Comparison of ENCODE assay signal across 8 cellular contexts in genomic region chr18:46073474-46074331, GRCh38. TPM values are rescaled to one million over a fixed set of nuclear protein-coding genes. Genes with fewer than 3 reads are reported as not detected.
DNase-seq lines count a peak whose midpoint lies in the region; ATAC-seq, FAIRE-seq and TF ChIP-seq lines count a peak whose summit lies in the region.

No MANE protein-coding gene starts in this region.

- peaks cover 4 to 22% of the 10 kb centered on the region in 2 donors for H3K36me3 Mint-ChIP-seq in stimulated activated naive B cell treated with anti-CD40 and anti-IgM and Interleukin-4, amounts not matched to agents 10 μg/mL and 1 μg/mL and 100 μg/mL, for 72 hours

- no peak overlapping the region for H3K27ac Mint-ChIP-seq in stimulated activated naive B cell treated with anti-CD40 and anti-IgM and Interleukin-4, amounts not matched to agents 10 μg/mL and 1 μg/mL and 100 μg/mL, for 72 hours

- H3K27me3 ChIP-seq in left lung: no peaks in the 10 kb centered on the region

- H3K27ac ChIP-seq in left lung: peak overlapping the region in 1 of 2 donors; percentile 13

- peaks cover 24 to 38% of the 10 kb centered on the region in 2 donors for H3K4me1 Mint-ChIP-seq in stimulated activated naive B cell treated with anti-CD40 and anti-IgM and Interleukin-4, amounts not matched to agents 10 μg/mL and 1 μg/mL and 100 μg/mL, for 72 hours

- H3K36me3 ChIP-seq in left lung: peaks cover 0 to 16% of the 10 kb centered on the region in 2 donors

- no peaks in the 10 kb centered on the region for H3K9me3 ChIP-seq in left lung

- FAIRE-seq in TTC549 (lab: Jason Lieb, UNC): peak; percentile 93

- peak; percentile 34 for ATAC-seq in GM18502 (IDR thresholded peaks at IDR 0.05; ENCODE audit: poor library complexity, unreplicated experiment)
- peak; percentile 61 for ATAC-seq in left lung
- ATAC-seq in stimulated activated naive B cell treated with anti-CD40 and anti-IgM and Interleukin-4, amounts not matched to agents 10 μg/mL and 1 μg/mL and 100 μg/mL, for 72 hours (replicated peaks): peak; percentile 48 to 54
- ATAC-seq in HG03039 (IDR thresholded peaks at IDR 0.05; ENCODE audit: unreplicated experiment): no peak

- intact Hi-C loops in left lung (cut with DNase I): loop anchor here (10.0 kb wide), 2 partner anchors 119 to 409 kb away; no protein-coding TSS in a partner anchor

- peaks cover 10 to 45% of the 10 kb centered on the region in 2 donors for H3K4me1 ChIP-seq in left lung

- H3K4me3 Mint-ChIP-seq in stimulated activated naive B cell treated with anti-CD40 and anti-IgM and Interleukin-4, amounts not matched to agents 10 μg/mL and 1 μg/mL and 100 μg/mL, for 72 hours: no peak overlapping the region

- TF ChIP-seq CTCF in choroid plexus epithelial cell (conservative IDR thresholded peaks at IDR 0.05; ENCODE audit: low read depth, low read length): peak; percentile 70
- peak; percentile 44 to 70 for TF ChIP-seq CTCF in left lung (IDR thresholded peaks at IDR 0.05)

- H3K9me3 Mint-ChIP-seq in stimulated activated naive B cell treated with anti-CD40 and anti-IgM and Interleukin-4, amounts not matched to agents 10 μg/mL and 1 μg/mL and 100 μg/mL, for 72 hours: no peaks in the 10 kb centered on the region

- H3K27me3 Mint-ChIP-seq in stimulated activated naive B cell treated with anti-CD40 and anti-IgM and Interleukin-4, amounts not matched to agents 10 μg/mL and 1 μg/mL and 100 μg/mL, for 72 hours: peaks cover 19% of the 10 kb centered on the region in 2 donors

- DNase-seq in AG20443 (ENCODE audit: low spot score) (peak; percentile 60), NCI-H2029 treated with DMSO at 0.1 percent for 48 hours (lab: John Stamatoyannopoulos, UW) (peak; percentile 56), choroid plexus epithelial cell (ENCODE audit: low read depth) (peak; percentile 85), left lung (no peak)
- peak; percentile 51 for DNase-seq in stimulated activated naive B cell treated with anti-CD40 and anti-IgM and Interleukin-4, amounts not matched to agents 10 μg/mL and 1 μg/mL and 100 μg/mL, for 72 hours

- H3K4me3 ChIP-seq in choroid plexus epithelial cell (ENCODE audit: low read depth, low read length) (no peak overlapping the region), left lung (no peak overlapping the region)

RNA-seq across cellular contexts. Expression of gene PSTPIP2, which starts 1.6 kb away (rescaled TPM):
- total RNA-seq in left lung: 10 to 100 TPM; 14.2 to 21.8 TPM

RNA-seq across cellular contexts. Expression of gene ATP5F1A, which starts 24.4 kb away (rescaled TPM):
- 100 to 1,000 TPM; 310 to 340 TPM for total RNA-seq in left lung

RNA-seq across cellular contexts. Expression of gene HAUS1, which starts 30.5 kb away (rescaled TPM):
- total RNA-seq in left lung: 10 to 100 TPM; 19.0 to 26.5 TPM

Comparison
In these comparisons a context has a peak if more than half of its experiments do, and no peak if none do; other contexts are left out.
1. DNase-seq: peak in AG20443 (single experiment), NCI-H2029 treated with DMSO at 0.1 percent for 48 hours (single experiment), choroid plexus epithelial cell (single experiment) and stimulated activated naive B cell treated with anti-CD40 and anti-IgM and Interleukin-4, amounts not matched to agents 10 μg/mL and 1 μg/mL and 100 μg/mL, for 72 hours (single experiment); none in left lung (0 of 2).